In genomic region chr15:42107483-42107882, GRCh38 we compare ENCODE assay signal across 11 cellular contexts. TPM values are rescaled to one million over a fixed set of nuclear protein-coding genes. Genes with fewer than 3 reads are reported as not detected.
DNase-seq lines count a peak whose midpoint lies in the region; ATAC-seq, FAIRE-seq and TF ChIP-seq lines count a peak whose summit lies in the region.
"Had no signal": no experiment of that assay in that cellular context is flagged by ENCODE, and none has a peak within 500 bp of the region (broad histone marks: within the 10 kb centered on the region; RNA-seq: fewer than 3 reads in every experiment).

No MANE protein-coding gene starts in this region.

- 17% methylated on average over 8 of the region's 8 CpGs for WGBS in GM12878 (ENCODE audit: insufficient coverage, insufficient replicate concordance, low lambda C conversion rate, missing lambda C conversion rate)
- WGBS in lower leg skin, 2 donors, result 8 to 17% methylated on average over 8 of the region's 8 CpGs

- SMC1A ChIA-PET in GM12878 (lab: Charles Lee; ENCODE audit: uncharacterized antibody, unreplicated experiment), result no interaction called here

- DNase-seq in activated CD4-positive, alpha-beta T cell treated with anti-CD3 and anti-CD28 coated beads, Interleukin-2, amount 50 U/mL, for 48 hours, result peak; percentile 64 to 73
- DNase-seq in activated CD4-positive, alpha-beta T cell treated with anti-CD3 and anti-CD28 coated beads, Interleukin-2, amount 50 U/mL, for 4 hours, result no peak
- DNase-seq in NCI-H2171 treated with DMSO at 0.1 percent for 48 hours (lab: John Stamatoyannopoulos, UW) (peak; percentile 91), GM12878 (ENCODE audit: low read depth, low spot score) (no peak), lower leg skin (ENCODE audit: low spot score in 2 of 2) (no peak), cerebellum (ENCODE audit: low spot score) (no peak), GM12892 (ENCODE audit: insufficient read length) (no peak)
- peak; percentile 13 to 61 (median 60) for DNase-seq in stimulated activated CD4-positive, alpha-beta T cell treated with anti-CD3 and anti-CD28 coated beads, TNF-alpha, amount 100 ng/mL, for 48 hours (ENCODE audit: low read depth in 3 of 3)
- DNase-seq: natural killer cell had no signal

- H4K20me1 ChIP-seq in GM12878 (ENCODE audit: control insufficient read depth, insufficient read depth), result no peaks in the 10 kb centered on the region
- H4K20me1 ChIP-seq: BLaER1 treated with 17β-estradiol and CSF1 and Interleukin-3, amounts not matched to agents 10 nM and 100 nM had no signal

- H3K9me3 ChIP-seq in GM12878 (replicated peaks; ENCODE audit: control insufficient read depth, insufficient read depth, low read length), result no peaks in the 10 kb centered on the region

- POLR2A ChIA-PET in GM12878 (lab: Charles Lee), result no interaction called here

- TF ChIP-seq RAD21 in GM12878 (IDR thresholded peaks at IDR 0.05; ENCODE audit: insufficient read depth, low read depth, low read length), result no peak

- RAD21 ChIA-PET in GM12878 (lab: Charles Lee; ENCODE audit: unreplicated experiment), result no interaction called here

- no peaks in the 10 kb centered on the region for H3K27me3 ChIP-seq in GM12878 (replicated peaks in 1 of 2; ENCODE audit: control insufficient read depth in 2 of 2, insufficient read depth in 2 of 2, low read length in 1 of 2)
- H3K27me3 ChIP-seq: BLaER1 treated with 17β-estradiol and CSF1 and Interleukin-3, amounts not matched to agents 10 nM and 100 nM had no signal

- H3K9ac ChIP-seq in GM12878 (ENCODE audit: control insufficient read depth, insufficient read depth, low read length), result no peak overlapping the region
- H3K9ac ChIP-seq: BLaER1 treated with 17β-estradiol and CSF1 and Interleukin-3, amounts not matched to agents 10 nM and 100 nM had no signal

- FAIRE-seq in GM12878 (lab: Jason Lieb, UNC), result peak; percentile 18
- FAIRE-seq in GM12892 (lab: Jason Lieb, UNC), result no peak

- H3K4me1 ChIP-seq in GM12878 (ENCODE audit: control insufficient read depth, insufficient read depth, low read length), result no peaks in the 10 kb centered on the region; the same call in none of the 2 replicates

- peak; percentile 47 for ATAC-seq in GM12878
- ATAC-seq: natural killer cell had no signal

- H3K27ac ChIP-seq in GM12878 (ENCODE audit: control insufficient read depth, insufficient read depth), result no peak overlapping the region

- H2AFZ ChIP-seq in GM12878 (ENCODE audit: control insufficient read depth, low read depth, low read length), result no peak overlapping the region

- no TSS peak for BruUV-seq in GM12878 (replicated peaks; lab: Mats Ljungman, UMichigan)

- no peaks in the 10 kb centered on the region for H3K79me2 ChIP-seq in GM12878 (ENCODE audit: control insufficient read depth, insufficient read depth, low read length)

- H3K4me3 ChIP-seq in GM12878, result no peak overlapping the region
- H3K4me3 ChIP-seq in lower leg skin (ENCODE audit: low read depth, poor library complexity, severe bottlenecking), result no peak overlapping the region
- H3K4me3 ChIP-seq: BLaER1 treated with 17β-estradiol and CSF1 and Interleukin-3, amounts not matched to agents 10 nM and 100 nM had no signal

- no peak overlapping the region for H3K4me2 ChIP-seq in GM12878 (ENCODE audit: control insufficient read depth, insufficient read depth)

- CTCF ChIA-PET in GM12878 (lab: Yijun Ruan, JAX), result interaction anchor here (0.6 to 1.1 kb wide), 4 partner anchors 21 to 1179 kb away, joined by 3 to 5 read pairs (median 4); partner anchors contain the start of gene DLL4

- in situ Hi-C loops in GM12878 (cut with MboI), result no loop called here

- intact Hi-C loops in GM12878 (cut with micrococcal nuclease; ENCODE audit: unreplicated experiment) (no loop called here), lower leg skin (cut with DNase I; ENCODE audit: low total_unique reads) (no loop called here)

- TF ChIP-seq POLR2A in GM12878 (IDR thresholded peaks at IDR 0.05; ENCODE audit: low read depth, low read length) (no peak), lower leg skin (IDR thresholded peaks at IDR 0.05) (no peak), GM12892 (IDR thresholded peaks at IDR 0.05; ENCODE audit: low read depth, low read length) (no peak)

- TF ChIP-seq EP300 in GM12878 (IDR thresholded peaks at IDR 0.05; ENCODE audit: borderline replicate concordance in 1 of 2, control insufficient read depth in 1 of 2, low read depth in 2 of 2, low read length in 2 of 2), result no peak

- TF ChIP-seq CTCF in GM12878 (IDR thresholded peaks at IDR 0.05 in 2 of 3, conservative IDR thresholded peaks at IDR 0.05 in 1 of 3; ENCODE audit: control insufficient read depth in 2 of 3, extremely low read depth in 1 of 3, insufficient read depth in 1 of 3, low read depth in 3 of 3, low read length in 3 of 3) (no peak), lower leg skin (IDR thresholded peaks at IDR 0.05) (no peak)

- no peaks in the 10 kb centered on the region for H3K36me3 ChIP-seq in GM12878 (ENCODE audit: control insufficient read depth in 2 of 2, insufficient read depth in 2 of 2, low read length in 1 of 2)
- H3K36me3 ChIP-seq: BLaER1 treated with 17β-estradiol and CSF1 and Interleukin-3, amounts not matched to agents 10 nM and 100 nM had no signal

TF ChIP-seq in GM12878, 131 proteins besides CTCF, POLR2A, EP300 and RAD21 (continues in another document):
- TF ChIP-seq SREBF2 (IDR thresholded peaks at IDR 0.05; ENCODE audit: low read length) (no peak), HDGF (IDR thresholded peaks at IDR 0.05) (no peak), BCLAF1 (IDR thresholded peaks at IDR 0.05) (no peak), ETV6 (conservative IDR thresholded peaks at IDR 0.05 in 1 of 2, IDR thresholded peaks at IDR 0.05 in 1 of 2; ENCODE audit: borderline replicate concordance in 1 of 2, low read depth in 1 of 2) (no peak), GATAD2B (conservative IDR thresholded peaks at IDR 0.05; ENCODE audit: low read depth) (no peak), CHD2 (IDR thresholded peaks at IDR 0.05; ENCODE audit: borderline replicate concordance, low read depth, low read length) (no peak)

RNA-seq across cellular contexts. Expression of gene PLA2G4D, which starts 13.1 kb away (rescaled TPM):
- total RNA-seq in GM12878 (2013; cell fraction: nucleolus; rRNA removed), result not detected in 2 replicates
- total RNA-seq in GM12878 (2014; rRNA removed) (not detected in 2 replicates), GM12878 (2014; rRNA removed; fragmentation: Illumina TruSeq; extraction: Trizol) (not detected in 2 replicates), GM12878 (2021) (not detected in 2 replicates), lower leg skin (10 to 100 TPM; 22.0 to 51.6 (median 29.2) TPM), cerebellum (0.09 TPM)
- polyA plus RNA-seq in GM12878 (2011; ENCODE audit: low read depth), result not detected
- polyA plus RNA-seq in GM12878 (2011; rRNA removed) (0.03 TPM in 1 of 2 replicates, not detected in the other), GM12878 (2014; fragmentation: Illumina TruSeq; extraction: Trizol) (not detected in 2 replicates), GM12878 (2014; fragmentation: Nextera tagmentation; extraction: Ambion mirVana) (not detected), GM12878 (2014; rRNA removed) (0.06 TPM in 1 of 2 replicates, not detected in the other), GM12878 (2016; fragmentation: Nextera tagmentation; extraction: Ambion mirVana) (not detected)
- polyA plus RNA-seq in GM12878 (2011; cell fraction: cytosol; rRNA removed), result 0.02 TPM in 1 of 2 replicates, not detected in the other
- 0.06 TPM in 1 of 2 replicates, not detected in the other for polyA plus RNA-seq in GM12878 (2011; cell fraction: nucleus; rRNA removed)
- polyA plus RNA-seq in GM12878 (2012), result not detected in 2 replicates
- polyA minus RNA-seq in GM12878 (2011; rRNA and poly(A)+ RNA removed), result not detected in 2 replicates
- polyA minus RNA-seq in GM12878 (2011; cell fraction: cytosol; rRNA and poly(A)+ RNA removed), result not detected in 2 replicates
- polyA minus RNA-seq in GM12878 (2011; cell fraction: nucleus; rRNA and poly(A)+ RNA removed), result not detected in 2 replicates
- polyA plus RNA-seq in GM12892 (2012; ENCODE audit: missing spikeins), result not detected
- total RNA-seq: fibroblast of villous mesenchyme, natural killer cell had no signal

RNA-seq across cellular contexts. Expression of gene PLA2G4F, which starts 49.0 kb away (rescaled TPM):
- total RNA-seq in GM12878 (2013; cell fraction: nucleolus; rRNA removed), result not detected in 2 replicates
- not detected in 2 replicates for total RNA-seq in GM12878 (2014; rRNA removed)
- total RNA-seq in GM12878 (2014; rRNA removed; fragmentation: Illumina TruSeq; extraction: Trizol), result not detected in 2 replicates
- total RNA-seq in GM12878 (2021), result 0.05 TPM in 1 of 2 replicates, not detected in the other
- not detected for polyA plus RNA-seq in GM12878 (2011; ENCODE audit: low read depth)
- not detected in 2 replicates for polyA plus RNA-seq in GM12878 (2011; rRNA removed)
- polyA plus RNA-seq in GM12878 (2011; cell fraction: cytosol; rRNA removed), result not detected in 2 replicates
- not detected in 2 replicates for polyA plus RNA-seq in GM12878 (2011; cell fraction: nucleus; rRNA removed)
- polyA plus RNA-seq in GM12878 (2012), result not detected in 2 replicates
- not detected in 2 replicates for polyA plus RNA-seq in GM12878 (2014; fragmentation: Illumina TruSeq; extraction: Trizol)
- not detected for polyA plus RNA-seq in GM12878 (2014; fragmentation: Nextera tagmentation; extraction: Ambion mirVana)
- not detected in 2 replicates for polyA plus RNA-seq in GM12878 (2014; rRNA removed)
- not detected for polyA plus RNA-seq in GM12878 (2016; fragmentation: Nextera tagmentation; extraction: Ambion mirVana)
- not detected in 2 replicates for polyA minus RNA-seq in GM12878 (2011; rRNA and poly(A)+ RNA removed)
- not detected in 2 replicates for polyA minus RNA-seq in GM12878 (2011; cell fraction: cytosol; rRNA and poly(A)+ RNA removed)
- polyA minus RNA-seq in GM12878 (2011; cell fraction: nucleus; rRNA and poly(A)+ RNA removed), result not detected in 2 replicates
- total RNA-seq in lower leg skin, result 100 to 1,000 TPM; 117 to 176 (median 170) TPM
- not detected for total RNA-seq in cerebellum
- not detected for polyA plus RNA-seq in GM12892 (2012; ENCODE audit: missing spikeins)
- total RNA-seq: fibroblast of villous mesenchyme, natural killer cell had no signal

Comparison
In these comparisons a context has a peak if more than half of its experiments do, and no peak if none do; other contexts are left out.
1. DNase-seq: peak in activated CD4-positive, alpha-beta T cell treated with anti-CD3 and anti-CD28 coated beads, Interleukin-2, amount 50 U/mL, for 48 hours (2 of 2), NCI-H2171 treated with DMSO at 0.1 percent for 48 hours (single experiment) and stimulated activated CD4-positive, alpha-beta T cell treated with anti-CD3 and anti-CD28 coated beads, TNF-alpha, amount 100 ng/mL, for 48 hours (3 of 3); none in activated CD4-positive, alpha-beta T cell treated with anti-CD3 and anti-CD28 coated beads, Interleukin-2, amount 50 U/mL, for 4 hours (0 of 2), GM12878 (single experiment), lower leg skin (0 of 2), cerebellum (single experiment) and GM12892 (single experiment).
2. RNA of gene PLA2G4D, which starts 13.1 kb away (total RNA-seq): 22.0 to 51.6 TPM in lower leg skin; 0.09 TPM in cerebellum (single experiment) and not detected in GM12878; every median in the first group is over 10 times any median in the second.
3. RNA of gene PLA2G4F, which starts 49.0 kb away (total RNA-seq): 117 to 176 TPM in lower leg skin; 0.05 TPM in GM12878 and not detected in cerebellum (single experiment); every median in the first group is over 100 times any median in the second.